ENCODE assay signal across 8 cellular contexts in genomic region chr17:7213895-7214299, GRCh38. TPM values are rescaled to one million over a fixed set of nuclear protein-coding genes. Genes with fewer than 3 reads are reported as not detected.
DNase-seq lines count a peak whose midpoint lies in the region; ATAC-seq and TF ChIP-seq lines count a peak whose summit lies in the region.

No MANE protein-coding gene starts in this region.

- peak overlapping the region in 1 of 2 donors; percentile 7 for H3K9ac ChIP-seq in duodenal mucosa (ENCODE audit: low read depth in 1 of 2, low read length in 2 of 2)

- DNase-seq in AG08395 (ENCODE audit: low spot score) (peak; percentile 60), NCI-H146 (lab: John Stamatoyannopoulos, UW) (peak; percentile 96), T follicular helper cell (ENCODE audit: low read depth) (peak; percentile 75), lower leg skin (ENCODE audit: low spot score in 2 of 2) (peak; percentile 57 to 91), substantia nigra (lab: John Stamatoyannopoulos, UW) (peak in 27 of 49 donors; percentile 42 to 92 (median 67))

- peak overlapping the region; percentile 32 for H3K27ac ChIP-seq in duodenal mucosa (ENCODE audit: low read depth, low read length)
- peak overlapping the region; percentile 75 for H3K27ac ChIP-seq in substantia nigra (ENCODE audit: low read depth, low read length, poor library complexity, severe bottlenecking)

- WGBS in lower leg skin, 2 donors = 4 to 8% methylated on average over 15 of the region's 15 CpGs

- no peaks in the 10 kb centered on the region for H3K9me3 ChIP-seq in duodenal mucosa (ENCODE audit: control insufficient read depth in 1 of 2, low read length in 2 of 2)

- peaks cover 18 to 35% of the 10 kb centered on the region in 2 donors for H3K4me1 ChIP-seq in duodenal mucosa (ENCODE audit: control insufficient read depth in 1 of 2, insufficient read depth in 2 of 2, low read length in 2 of 2)

- no peak for ATAC-seq in GM21381 (IDR thresholded peaks at IDR 0.05; ENCODE audit: unreplicated experiment)

- TF ChIP-seq POLR2A in lower leg skin (IDR thresholded peaks at IDR 0.05) = no peak

- intact Hi-C loops in lower leg skin (cut with DNase I; ENCODE audit: low total_unique reads) = no loop called here

- no peaks in the 10 kb centered on the region for H3K36me3 ChIP-seq in duodenal mucosa (ENCODE audit: control insufficient read depth in 1 of 2, insufficient read depth in 2 of 2, low read length in 2 of 2)

- peak; percentile 59 for TF ChIP-seq CTCF in GM12873 (IDR thresholded peaks at IDR 0.05; ENCODE audit: insufficient read depth, low read depth, low read length, missing control alignments)
- no peak for TF ChIP-seq CTCF in lower leg skin (IDR thresholded peaks at IDR 0.05)

- peaks cover 0 to 4% of the 10 kb centered on the region in 2 donors for H3K27me3 ChIP-seq in duodenal mucosa (ENCODE audit: control insufficient read depth in 1 of 2, insufficient read depth in 2 of 2, low read length in 2 of 2)

- H3K4me3 ChIP-seq in duodenal mucosa (ENCODE audit: low read depth in 1 of 2, low read length in 2 of 2) (peak overlapping the region; percentile 56 to 62), lower leg skin (ENCODE audit: low read depth, poor library complexity, severe bottlenecking) (no peak overlapping the region)

RNA-seq across cellular contexts. Expression of gene DLG4, which starts 5.7 kb away (rescaled TPM):
- total RNA-seq in lower leg skin = 1 to 10 TPM; 2.7 to 7.7 (median 4.7) TPM

RNA-seq across cellular contexts. Expression of gene ACADVL, which starts 5.8 kb away (rescaled TPM):
- 1,000 to 10,000 TPM in 1 of 4 donors, 100 to 1,000 TPM in 3; 703 to 1,179 (median 863) TPM for total RNA-seq in lower leg skin

RNA-seq across cellular contexts. Expression of gene DVL2, which starts 20.4 kb away (rescaled TPM):
- total RNA-seq in lower leg skin = 10 to 100 TPM; 51.7 to 87.5 (median 67.8) TPM

RNA-seq across cellular contexts. Expression of gene PHF23, which starts 25.4 kb away (rescaled TPM):
- total RNA-seq in lower leg skin = 10 to 100 TPM; 23.4 to 32.5 (median 27.9) TPM

RNA-seq across cellular contexts. Expression of gene GABARAP, which starts 28.4 kb away (rescaled TPM):
- total RNA-seq in lower leg skin = 100 to 1,000 TPM; 253 to 667 (median 538) TPM
